8 cellular contexts compared by ENCODE assay signal in genomic region chr10:119029613-119030420, GRCh38.
DNase-seq lines count a peak whose midpoint lies in the region; ATAC-seq and TF ChIP-seq lines count a peak whose summit lies in the region.

TSS of gene NANOS1 (plus strand) at chr10:119029714. CDS start at chr10:119029802, 88 bp downstream.

- H3K27ac ChIP-seq in HEK293 (ENCODE audit: extremely low read depth, low read depth, low read length) (peak within 1 kb of the TSS; percentile 79; the same call in 1 of the 2 replicates), iPS-20b (ENCODE audit: low read length) (no peak within 1 kb of the TSS)

- H3K4me3 ChIP-seq in HEK293 (ENCODE audit: low read depth, low read length) (peak within 1 kb of the TSS; percentile 46), adipocyte (ENCODE audit: low read length) (peak within 1 kb of the TSS; percentile 84), iPS-20b (ENCODE audit: low read length) (peak within 1 kb of the TSS; percentile 69)

- CTCF ChIA-PET in HEK293 (lab: Yijun Ruan, JAX), result interaction anchor here (0.6 to 1.0 kb wide), 3 partner anchors 11 to 414 kb away, joined by 3 read pairs; no protein-coding TSS in a partner anchor

- no peaks in the 10 kb centered on the region for H3K9me3 ChIP-seq in HEK293 (ENCODE audit: control insufficient read depth, insufficient read depth, low read depth, low read length)
- H3K9me3 ChIP-seq in adipocyte (ENCODE audit: control insufficient read depth, low read length), result no peaks in the 10 kb centered on the region
- no peaks in the 10 kb centered on the region for H3K9me3 ChIP-seq in iPS-20b (ENCODE audit: insufficient read depth, low read depth, low read length)

- no peak for TF ChIP-seq CTCF in HEK293 (tag by site-specific recombination; IDR thresholded peaks at IDR 0.05)

- DNase-seq in NCI-H2227 (lab: John Stamatoyannopoulos, UW; ENCODE audit: unreplicated experiment) (peak; percentile 82), adipocyte (ENCODE audit: low read depth) (peak; percentile 48), inferior parietal cortex (ENCODE audit: extremely low spot score) (no peak), GOT3 (lab: John Stamatoyannopoulos, UW) (no peak)
- DNase-seq in stimulated activated CD4-positive, alpha-beta T cell treated with anti-CD3 and anti-CD28 coated beads, Interleukin-1b, Interleukin-23, amount 100 ng/mL, for 48 hours, result peak; percentile 19

- peaks cover 10% of the 10 kb centered on the region for H3K4me1 ChIP-seq in HEK293 (ENCODE audit: control insufficient read depth, insufficient read depth, low read length)
- peaks cover 24% of the 10 kb centered on the region for H3K4me1 ChIP-seq in adipocyte (ENCODE audit: control insufficient read depth, insufficient read depth, low read length)
- peaks cover 3% of the 10 kb centered on the region; the same call in 1 of the 2 replicates for H3K4me1 ChIP-seq in iPS-20b (ENCODE audit: insufficient read depth, low read length)

- H3K27me3 ChIP-seq in adipocyte (replicated peaks; ENCODE audit: control insufficient read depth, insufficient read depth, low read length) (no peaks in the 10 kb centered on the region), iPS-20b (ENCODE audit: insufficient read depth, low read length) (no peaks in the 10 kb centered on the region)

- H3K9ac ChIP-seq in adipocyte (ENCODE audit: low read length), result peak within 1 kb of the TSS; percentile 79
- H3K9ac ChIP-seq in iPS-20b (ENCODE audit: low read depth, low read length), result peak within 1 kb of the TSS; percentile 7; the same call in 1 of the 2 replicates

- peak; percentile 13 for ATAC-seq in GM18858 (IDR thresholded peaks at IDR 0.05; ENCODE audit: unreplicated experiment)

- H3K36me3 ChIP-seq in HEK293 (ENCODE audit: control insufficient read depth in 2 of 2, insufficient read depth in 1 of 2, low read length in 2 of 2), result peaks cover 18 to 26% of the 10 kb centered on the region in 2 experiments
- H3K36me3 ChIP-seq in adipocyte (ENCODE audit: control insufficient read depth, insufficient read depth, low read length, severe bottlenecking), result peaks cover 31% of the 10 kb centered on the region
- peaks cover 28% of the 10 kb centered on the region for H3K36me3 ChIP-seq in iPS-20b (ENCODE audit: insufficient read depth, low read depth, low read length)

- POLR2A ChIA-PET in HEK293 (lab: Yijun Ruan, JAX), result interaction anchor here (1.0 to 2.8 kb wide), 5 partner anchors 14 to 275 kb away, joined by 3 to 15 read pairs (median 5); partner anchors contain the start of genes CACUL1 and DENND10

TF ChIP-seq in HEK293, 187 proteins besides CTCF, POLR2A, EP300 and RAD21 (continues in another document):
- TF ChIP-seq ZNF398 (tag by site-specific recombination; IDR thresholded peaks at IDR 0.05) (peak; percentile 31; the same call in 1 of the 2 replicates), ZNF23 (tag by site-specific recombination; IDR thresholded peaks at IDR 0.05; ENCODE audit: borderline replicate concordance) (no peak), KLF8 (tag by site-specific recombination; IDR thresholded peaks at IDR 0.05) (peak; percentile 4; the same call in 1 of the 2 replicates), YY1 (tag by site-specific recombination; IDR thresholded peaks at IDR 0.05) (peak; percentile 20; the same call in 1 of the 2 replicates), ZBTB8A (tag by site-specific recombination; IDR thresholded peaks at IDR 0.05) (peak; percentile 44; the same call in 1 of the 2 replicates), ZNF341 (tag by site-specific recombination; IDR thresholded peaks at IDR 0.05; ENCODE audit: low read depth) (0 out of 2 replicates have a peak, but pooled peaks have one; percentile 24), ZNF704 (tag by site-specific recombination; IDR thresholded peaks at IDR 0.05) (no peak), PATZ1 (tag by site-specific recombination; IDR thresholded peaks at IDR 0.05) (no peak), ZNF513 (tag by site-specific recombination; IDR thresholded peaks at IDR 0.05) (peak; percentile 77), ZNF561 (tag by site-specific recombination; IDR thresholded peaks at IDR 0.05; ENCODE audit: borderline replicate concordance) (peak; percentile 22; the same call in 1 of the 2 replicates), ZSCAN16 (tag by site-specific recombination; IDR thresholded peaks at IDR 0.05) (no peak), ZNF221 (tag by site-specific recombination; IDR thresholded peaks at IDR 0.05; ENCODE audit: borderline replicate concordance) (no peak), ZFHX2 (tag by site-specific recombination; conservative IDR thresholded peaks at IDR 0.05) (0 out of 2 replicates have a peak, but pooled peaks have one; percentile 6), SP3 (tag by site-specific recombination; IDR thresholded peaks at IDR 0.05) (no peak), ZNF214 (tag by site-specific recombination; IDR thresholded peaks at IDR 0.05; ENCODE audit: borderline replicate concordance) (no peak), ZNF530 (tag by site-specific recombination; IDR thresholded peaks at IDR 0.05; ENCODE audit: low read depth) (no peak), ZNF510 (tag by site-specific recombination; IDR thresholded peaks at IDR 0.05; ENCODE audit: insufficient replicate concordance) (no peak), ZNF660 (tag by site-specific recombination; IDR thresholded peaks at IDR 0.05) (peak; percentile 15; the same call in 1 of the 2 replicates), ZBTB26 (tag by site-specific recombination; optimal IDR thresholded peaks at IDR 0.05) (peak; percentile 14), ZNF184 (tag by site-specific recombination; IDR thresholded peaks at IDR 0.05) (peak; percentile 32; the same call in 1 of the 2 replicates), ZSCAN30 (tag by site-specific recombination; IDR thresholded peaks at IDR 0.05) (0 out of 2 replicates have a peak, but pooled peaks have one; percentile 36)

Comparison
In these comparisons a context has a peak if more than half of its experiments do, and no peak if none do; other contexts are left out.
1. DNase-seq: peak in NCI-H2227 (single experiment), adipocyte (single experiment) and stimulated activated CD4-positive, alpha-beta T cell treated with anti-CD3 and anti-CD28 coated beads, Interleukin-1b, Interleukin-23, amount 100 ng/mL, for 48 hours (single experiment); none in inferior parietal cortex (single experiment) and GOT3 (single experiment).
2. Peak in every context shown above with its lines, with median percentiles within 50 percentile points of each other: H3K4me3 ChIP-seq.